Comparison of ENCODE assay signal across 8 cellular contexts in the genomic region with DNA sequence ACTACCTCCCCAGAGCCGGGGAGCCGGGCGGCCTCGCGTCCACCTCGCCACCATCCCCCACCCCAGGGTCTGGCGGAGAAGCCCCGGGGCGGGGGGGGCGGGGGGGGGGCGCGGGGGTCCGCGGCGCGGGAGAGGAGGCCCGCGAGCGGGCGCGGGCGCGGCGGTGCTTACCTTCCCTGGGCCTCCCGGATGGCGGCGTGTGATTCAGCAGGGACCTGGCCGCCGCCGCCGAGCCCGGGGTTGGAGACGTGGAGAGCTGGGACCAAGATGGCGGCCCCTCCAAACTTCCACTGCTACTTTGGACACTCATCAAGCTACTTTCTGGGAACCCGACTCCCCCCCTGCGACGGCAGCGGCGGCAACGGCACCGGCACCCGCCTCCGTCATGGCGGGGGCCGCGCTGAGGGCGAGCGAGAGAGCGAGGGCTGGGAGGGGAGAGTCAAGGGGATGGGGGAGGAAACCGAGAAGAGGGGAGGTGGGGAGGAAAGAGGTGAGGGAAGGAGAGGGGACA. TPM values are rescaled to one million over a fixed set of nuclear protein-coding genes. Genes with fewer than 3 reads are reported as not detected.
DNase-seq lines count a peak whose midpoint lies in the region; ATAC-seq and TF ChIP-seq lines count a peak whose summit lies in the region.

No MANE protein-coding gene starts in this region.

- no peaks in the 10 kb centered on the region for H3K27me3 ChIP-seq in fibroblast of lung (ENCODE audit: control insufficient read depth, insufficient read depth, low read length)

- peaks cover 2% of the 10 kb centered on the region for H3K36me3 Mint-ChIP-seq in activated T-helper 1 cell treated with anti-CD3 and anti-CD28 coated beads, Interleukin-12 subunit alpha, Interleukin-12 subunit beta, Interleukin-2, Interleukin-4 antibody, amounts not matched to agents 30 ng/mL and 10 ng/mL and 1 ng/mL, durations not matched to agents 14 hours and 24 hours and 36 hours (ENCODE audit: low read depth)
- H3K36me3 Mint-ChIP-seq in nephron (ENCODE audit: low read depth): no peaks in the 10 kb centered on the region

- no peaks in the 10 kb centered on the region for H3K36me3 ChIP-seq in fibroblast of lung (ENCODE audit: control insufficient read depth, insufficient read depth, low read length)

- H3K27ac ChIP-seq in fibroblast of lung (ENCODE audit: insufficient read depth, low read length): peak overlapping the region; percentile 95

- intact Hi-C loops in activated T-helper 1 cell treated with anti-CD3 and anti-CD28 coated beads, Interleukin-12 subunit alpha, Interleukin-12 subunit beta, Interleukin-2, Interleukin-4 antibody, amounts not matched to agents 30 ng/mL and 10 ng/mL and 1 ng/mL, durations not matched to agents 14 hours and 24 hours and 36 hours (cut with micrococcal nuclease): loop anchor here (1.0 to 5.0 kb wide), 6 partner anchors 51 to 527 kb away; partner anchors contain the start of genes CYBRD1 and DYNC1I2

- H4K20me1 ChIP-seq in fibroblast of lung (ENCODE audit: control insufficient read depth, extremely low read depth, insufficient read depth, low read length): no peaks in the 10 kb centered on the region

- H3K9me3 ChIP-seq in fibroblast of lung (ENCODE audit: control insufficient read depth, insufficient read depth, low read depth, low read length): no peaks in the 10 kb centered on the region

- DNase-seq in AG04449 (ENCODE audit: low read depth, low spot score) (no peak), NOMO-1 treated with dmso at 0.1 percent for 144 hours (lab: John Stamatoyannopoulos, UW; ENCODE audit: unreplicated experiment) (peak; percentile 50), fibroblast of lung (ENCODE audit: low read depth in 2 of 2) (peak; percentile 63 to 66)
- DNase-seq in activated T-helper 1 cell treated with anti-CD3 and anti-CD28 coated beads, Interleukin-12 subunit alpha, Interleukin-12 subunit beta, Interleukin-2, Interleukin-4 antibody, amounts not matched to agents 30 ng/mL and 10 ng/mL and 1 ng/mL, durations not matched to agents 14 hours and 24 hours and 36 hours (ENCODE audit: low spot score): peak; percentile 47
- DNase-seq in stimulated activated naive CD4-positive, alpha-beta T cell treated with Interleukin-2 at 50 U/mL for 16 hours (lab: John Stamatoyannopoulos, UW): peak; percentile 69

- peak; percentile 14 for ATAC-seq in GM19025 (IDR thresholded peaks at IDR 0.05; ENCODE audit: low read depth, unreplicated experiment)
- ATAC-seq in HG03342 (IDR thresholded peaks at IDR 0.05; ENCODE audit: unreplicated experiment): peak; percentile 11

- H3K9ac ChIP-seq in fibroblast of lung (ENCODE audit: insufficient read depth, low read length): peak overlapping the region; percentile 92

- POLR2A ChIA-PET in AG04449 (lab: Yijun Ruan, JAX): interaction anchor here (1.6 kb wide), 1 partner anchor 256 kb away, joined by 5 read pairs; no protein-coding TSS in a partner anchor

- H3K4me1 Mint-ChIP-seq in activated T-helper 1 cell treated with anti-CD3 and anti-CD28 coated beads, Interleukin-12 subunit alpha, Interleukin-12 subunit beta, Interleukin-2, Interleukin-4 antibody, amounts not matched to agents 30 ng/mL and 10 ng/mL and 1 ng/mL, durations not matched to agents 14 hours and 24 hours and 36 hours (ENCODE audit: low read depth): peaks cover 72% of the 10 kb centered on the region
- H3K4me1 Mint-ChIP-seq in nephron: peaks cover 42% of the 10 kb centered on the region

- peak overlapping the region; percentile 91 for H3K4me3 ChIP-seq in AG04449 (ENCODE audit: low read depth, low read length)
- peak overlapping the region; percentile 47 to 97 (median 70) for H3K4me3 ChIP-seq in fibroblast of lung (replicated peaks in 1 of 4; ENCODE audit: control extremely low read depth in 1 of 4, insufficient read depth in 1 of 4, low read depth in 3 of 4, low read length in 4 of 4)

- H3K9me3 Mint-ChIP-seq in activated T-helper 1 cell treated with anti-CD3 and anti-CD28 coated beads, Interleukin-12 subunit alpha, Interleukin-12 subunit beta, Interleukin-2, Interleukin-4 antibody, amounts not matched to agents 30 ng/mL and 10 ng/mL and 1 ng/mL, durations not matched to agents 14 hours and 24 hours and 36 hours: no peaks in the 10 kb centered on the region
- no peaks in the 10 kb centered on the region for H3K9me3 Mint-ChIP-seq in nephron

- no peaks in the 10 kb centered on the region for H3K4me1 ChIP-seq in fibroblast of lung (ENCODE audit: control insufficient read depth, extremely low read depth, insufficient read depth, low read length)

- H3K4me3 Mint-ChIP-seq in activated T-helper 1 cell treated with anti-CD3 and anti-CD28 coated beads, Interleukin-12 subunit alpha, Interleukin-12 subunit beta, Interleukin-2, Interleukin-4 antibody, amounts not matched to agents 30 ng/mL and 10 ng/mL and 1 ng/mL, durations not matched to agents 14 hours and 24 hours and 36 hours: peak overlapping the region; percentile 96
- H3K4me3 Mint-ChIP-seq in nephron: peak overlapping the region; percentile 92 to 98 (median 97)

- H3K4me2 ChIP-seq in fibroblast of lung (ENCODE audit: extremely low read depth, insufficient read depth, low read length): no peak overlapping the region

- peak overlapping the region; percentile 70 for H2AFZ ChIP-seq in fibroblast of lung (ENCODE audit: low read length)

- peaks cover 47% of the 10 kb centered on the region for H3K79me2 ChIP-seq in fibroblast of lung (ENCODE audit: control insufficient read depth, insufficient read depth, low read length)

- CTCF ChIA-PET in AG04449 (lab: Yijun Ruan, JAX): interaction anchor here (1.2 to 4.7 kb wide), 7 partner anchors 17 to 256 kb away, joined by 3 to 40 read pairs (median 6); no protein-coding TSS in a partner anchor

- peaks cover 2% of the 10 kb centered on the region for H3K27me3 Mint-ChIP-seq in activated T-helper 1 cell treated with anti-CD3 and anti-CD28 coated beads, Interleukin-12 subunit alpha, Interleukin-12 subunit beta, Interleukin-2, Interleukin-4 antibody, amounts not matched to agents 30 ng/mL and 10 ng/mL and 1 ng/mL, durations not matched to agents 14 hours and 24 hours and 36 hours (ENCODE audit: insufficient read depth)
- H3K27me3 Mint-ChIP-seq in nephron (ENCODE audit: low read depth): no peaks in the 10 kb centered on the region

- TF ChIP-seq CTCF in AG04449 (IDR thresholded peaks at IDR 0.05; ENCODE audit: insufficient read depth, low read length, missing control alignments): no peak
- TF ChIP-seq CTCF in fibroblast of lung (conservative IDR thresholded peaks at IDR 0.05 in 1 of 2, IDR thresholded peaks at IDR 0.05 in 1 of 2; ENCODE audit: low read depth in 1 of 2, low read length in 2 of 2): no peak
- TF ChIP-seq CTCF in nephron (IDR thresholded peaks at IDR 0.05; ENCODE audit: unreplicated experiment in 3 of 3): no peak

- H3K27ac Mint-ChIP-seq in activated T-helper 1 cell treated with anti-CD3 and anti-CD28 coated beads, Interleukin-12 subunit alpha, Interleukin-12 subunit beta, Interleukin-2, Interleukin-4 antibody, amounts not matched to agents 30 ng/mL and 10 ng/mL and 1 ng/mL, durations not matched to agents 14 hours and 24 hours and 36 hours: peak overlapping the region; percentile 94
- peak overlapping the region; percentile 96 to 99 (median 96) for H3K27ac Mint-ChIP-seq in nephron

RNA-seq across cellular contexts. Expression of gene TLK1, which starts 0.5 kb away (rescaled TPM):
- total RNA-seq in activated T-helper 1 cell treated with anti-CD3 and anti-CD28 coated beads, Interleukin-12 subunit alpha, Interleukin-12 subunit beta, Interleukin-2, Interleukin-4 antibody, amounts not matched to agents 30 ng/mL and 10 ng/mL and 1 ng/mL, durations not matched to agents 14 hours and 24 hours and 36 hours: 106 and 112 TPM in 2 replicates
- total RNA-seq in fibroblast of lung: 18.2 and 29.9 TPM in 2 replicates
- polyA plus RNA-seq in fibroblast of lung: 22.1 and 23.5 TPM in 2 replicates
- 21.0 and 23.1 TPM in 2 replicates for polyA plus RNA-seq in fibroblast of lung (2012)
- 3.5 and 4.5 TPM in 2 replicates for polyA minus RNA-seq in fibroblast of lung (ENCODE audit: low replicate concordance)
